ENCODE assay signal across 8 cellular contexts in genomic region chr21:31866077-31866511, GRCh38. TPM values are rescaled to one million over a fixed set of nuclear protein-coding genes. Genes with fewer than 3 reads are reported as not detected.
DNase-seq lines count a peak whose midpoint lies in the region; ATAC-seq and TF ChIP-seq lines count a peak whose summit lies in the region.

No MANE protein-coding gene starts in this region.

- DNase-seq in DND-41 (peak; percentile 67), NCI-H524 (lab: John Stamatoyannopoulos, UW) (peak; percentile 93 to 98), dorsolateral prefrontal cortex (peak; percentile 87 to 94 (median 91)), lower lobe of right lung (peak; percentile 92)
- peak; percentile 84 to 86 for DNase-seq in activated CD4-positive, alpha-beta T cell treated with anti-CD3 and anti-CD28 coated beads, Interleukin-2, amount 50 U/mL, for 48 hours
- DNase-seq in stimulated activated CD8-positive, alpha-beta memory T cell treated with anti-CD3 and anti-CD28 coated beads, Interleukin-12 subunit alpha, Interleukin-12 subunit beta, amount 100 ng/mL, for 1 hour (ENCODE audit: low read depth): peak; percentile 42

- no peaks in the 10 kb centered on the region for H3K79me2 ChIP-seq in DND-41 (ENCODE audit: insufficient read depth, low read length)

- no peaks in the 10 kb centered on the region for H4K20me1 ChIP-seq in DND-41 (ENCODE audit: insufficient read depth, low read length)

- H3K4me1 ChIP-seq in DND-41 (ENCODE audit: insufficient read depth, low read length) (no peaks in the 10 kb centered on the region), lower lobe of right lung (no peaks in the 10 kb centered on the region)

- intact Hi-C loops in dorsolateral prefrontal cortex (cut with DNase I) (loop anchor here (2.0 kb wide), 1 partner anchor 393 kb away; no protein-coding TSS in a partner anchor), lower lobe of right lung (cut with DNase I) (loop anchor here (10.0 kb wide), 1 partner anchor 389 kb away; no protein-coding TSS in a partner anchor)

- H3K9me3 ChIP-seq in DND-41 (ENCODE audit: insufficient read depth, low read length, severe bottlenecking) (no peaks in the 10 kb centered on the region), lower lobe of right lung (no peaks in the 10 kb centered on the region)

- ATAC-seq in DND-41 (ENCODE audit: insufficient read depth, low read depth): peak; percentile 92
- ATAC-seq in HG03159 (IDR thresholded peaks at IDR 0.05; ENCODE audit: unreplicated experiment): peak; percentile 76
- ATAC-seq in lower lobe of right lung: peak; percentile 91 to 92
- no peak for ATAC-seq in HG03469 (IDR thresholded peaks at IDR 0.05; ENCODE audit: unreplicated experiment)

- H3K36me3 ChIP-seq in DND-41 (ENCODE audit: insufficient read depth, low read length) (no peaks in the 10 kb centered on the region), lower lobe of right lung (no peaks in the 10 kb centered on the region)

- no peak overlapping the region for H3K4me2 ChIP-seq in DND-41 (ENCODE audit: insufficient read depth, low read length)

- H3K27ac ChIP-seq in DND-41 (ENCODE audit: low read length) (no peak overlapping the region), dorsolateral prefrontal cortex (peak overlapping the region in 21 of 59 donors; percentile 5 to 65 (median 32)), lower lobe of right lung (no peak overlapping the region)

- no peak overlapping the region for H2AFZ ChIP-seq in DND-41 (ENCODE audit: low read depth, low read length)

- no peaks in the 10 kb centered on the region for H3K27me3 ChIP-seq in DND-41 (ENCODE audit: insufficient read depth, low read length, poor library complexity)
- no peaks in the 10 kb centered on the region for H3K27me3 ChIP-seq in dorsolateral prefrontal cortex
- H3K27me3 ChIP-seq in lower lobe of right lung (ENCODE audit: low read depth): peaks cover 15% of the 10 kb centered on the region

- TF ChIP-seq CTCF in DND-41 (IDR thresholded peaks at IDR 0.05; ENCODE audit: borderline replicate concordance, extremely low read depth, low read length, poor library complexity, severe bottlenecking): peak; percentile 81
- peak; percentile 80 to 99 (median 95) for TF ChIP-seq CTCF in dorsolateral prefrontal cortex (IDR thresholded peaks at IDR 0.05 in 54 of 56, conservative IDR thresholded peaks at IDR 0.05 in 2 of 56; ENCODE audit: low read depth in 1 of 56, partially characterized antibody in 56 of 56)
- peak; percentile 93 for TF ChIP-seq CTCF in lower lobe of right lung (IDR thresholded peaks at IDR 0.05)

- H3K4me3 ChIP-seq in DND-41 (ENCODE audit: low read depth in 1 of 2, low read length in 2 of 2) (no peak overlapping the region), dorsolateral prefrontal cortex (peak overlapping the region in 36 of 59 donors; percentile 0 to 45 (median 28)), lower lobe of right lung (no peak overlapping the region)

- no peak overlapping the region for H3K9ac ChIP-seq in DND-41 (ENCODE audit: low read depth, low read length)

RNA-seq across cellular contexts. Expression of gene HUNK, which starts 6.7 kb away (rescaled TPM):
- 10 to 100 TPM in 93 of 120 experiments, 1 to 10 TPM in 27; 3.5 to 29.0 (median 14.0) TPM for total RNA-seq in dorsolateral prefrontal cortex
- 1.9 TPM for total RNA-seq in lower lobe of right lung

Comparison
In these comparisons a context has a peak if more than half of its experiments do, and no peak if none do; other contexts are left out.
1. DNase-seq: peak in every context shown above with its lines; median percentile 96 in NCI-H524; 92 in lower lobe of right lung; 91 in dorsolateral prefrontal cortex; 85 in activated CD4-positive, alpha-beta T cell treated with anti-CD3 and anti-CD28 coated beads, Interleukin-2, amount 50 U/mL, for 48 hours; 67 in DND-41; 42 in stimulated activated CD8-positive, alpha-beta memory T cell treated with anti-CD3 and anti-CD28 coated beads, Interleukin-12 subunit alpha, Interleukin-12 subunit beta, amount 100 ng/mL, for 1 hour.
2. H3K4me3 ChIP-seq: peak in dorsolateral prefrontal cortex (36 of 59); none in DND-41 (0 of 2) and lower lobe of right lung (single experiment).
3. Peak in every context shown above with its lines, with median percentiles within 50 percentile points of each other: CTCF ChIP-seq.